Comparison of ENCODE assay signal across 15 cellular contexts in genomic region chr1:78355646-78356045, GRCh38.
"Had no signal": no experiment of that assay in that cellular context is flagged by ENCODE, and none has a peak within 500 bp of the region (broad histone marks: within the 10 kb centered on the region; RNA-seq: fewer than 3 reads in every experiment).

No MANE protein-coding gene starts in this region.

- H3K4me1 ChIP-seq: lower lobe of right lung, spleen, transverse colon had no signal

- DNase-seq: activated CD4-positive, alpha-beta memory T cell treated with anti-CD3 and anti-CD28 coated beads for 36 hours; activated CD4-positive, alpha-beta T cell treated with anti-CD3 and anti-CD28 coated beads for 1 hour; activated gamma-delta T cell; activated T-cell treated with anti-CD3 and anti-CD28 coated beads, Interleukin-2, amount 50 U/mL, for 48 hours; anterior cingulate cortex; esophagus squamous epithelium; lower lobe of right lung; midbrain; posterior cingulate gyrus; right cardiac atrium; spleen; stimulated activated CD4-positive, alpha-beta T cell treated with anti-CD3 and anti-CD28 coated beads, Interleukin-1b, Interleukin-23, amount 100 ng/mL, for 48 hours; stimulated activated naive B cell treated with anti-CD40 and anti-IgM and Interleukin-4, amounts not matched to agents 10 μg/mL and 1 μg/mL and 100 μg/mL, for 72 hours; transverse colon had no signal

- H3K27ac ChIP-seq: esophagus squamous epithelium, lower lobe of right lung, neutrophil, spleen, transverse colon had no signal

- H3K36me3 ChIP-seq: esophagus squamous epithelium, lower lobe of right lung, neutrophil, spleen, transverse colon had no signal

- H3K27me3 ChIP-seq: esophagus squamous epithelium, neutrophil, spleen, transverse colon had no signal

- H3K4me3 ChIP-seq: esophagus squamous epithelium, lower lobe of right lung, spleen, transverse colon had no signal

- H3K9me3 ChIP-seq: esophagus squamous epithelium, lower lobe of right lung, neutrophil, spleen, transverse colon had no signal

- ATAC-seq: right cardiac atrium; stimulated activated naive B cell treated with anti-CD40 and anti-IgM and Interleukin-4, amounts not matched to agents 10 μg/mL and 1 μg/mL and 100 μg/mL, for 72 hours had no signal
